Comparison of ENCODE assay signal across 9 cellular contexts in genomic region chr16:89094252-89094901, GRCh38. TPM values are rescaled to one million over a fixed set of nuclear protein-coding genes. Genes with fewer than 3 reads are reported as not detected.
DNase-seq lines count a peak whose midpoint lies in the region; ATAC-seq, FAIRE-seq and TF ChIP-seq lines count a peak whose summit lies in the region.
"Had no signal": no experiment of that assay in that cellular context is flagged by ENCODE, and none has a peak within 500 bp of the region (broad histone marks: within the 10 kb centered on the region; RNA-seq: fewer than 3 reads in every experiment).

No MANE protein-coding gene starts in this region.

- H3K4me2 ChIP-seq in keratinocyte (ENCODE audit: control insufficient read depth, extremely low read depth, insufficient read depth, low read depth, low read length): peak overlapping the region; percentile 75

- intact Hi-C loops in stomach (cut with DNase I; ENCODE audit: low total_unique reads): no loop called here

- H4K20me1 ChIP-seq in keratinocyte (ENCODE audit: control insufficient read depth, extremely low read depth, insufficient read depth, low read length): no peaks in the 10 kb centered on the region

- no peak for ATAC-seq in GM18502 (IDR thresholded peaks at IDR 0.05; ENCODE audit: poor library complexity, unreplicated experiment)
- no peak for ATAC-seq in HG03354 (IDR thresholded peaks at IDR 0.05; ENCODE audit: poor library complexity, severe bottlenecking, unreplicated experiment)

- H3K9me1 ChIP-seq in keratinocyte (ENCODE audit: control insufficient read depth, extremely low read depth, insufficient read depth, low read length): no peaks in the 10 kb centered on the region

- H3K4me1 ChIP-seq in keratinocyte (ENCODE audit: control insufficient read depth, extremely low read depth, insufficient read depth, low read length): peaks cover 8% of the 10 kb centered on the region
- peaks cover 40 to 79% (median 72%) of the 10 kb centered on the region in 4 donors for H3K4me1 ChIP-seq in stomach

- H3K79me2 ChIP-seq in keratinocyte (ENCODE audit: control insufficient read depth, insufficient read depth, low read length): peaks cover 50% of the 10 kb centered on the region

- whole genome bisulfite sequencing in stomach, 5 donors: 10 to 13% (median 11%) methylated on average over 20 to 21 of the region's 21 CpGs

- no peaks in the 10 kb centered on the region for H3K36me3 ChIP-seq in keratinocyte (ENCODE audit: control insufficient read depth in 2 of 2, extremely low read depth in 1 of 2, insufficient read depth in 2 of 2, low read length in 2 of 2)
- H3K36me3 ChIP-seq in stomach: peaks cover 0 to 10% (median 7%) of the 10 kb centered on the region in 4 donors

- TF ChIP-seq POLR2A in stomach (IDR thresholded peaks at IDR 0.05): no peak

- peak overlapping the region; percentile 63 for H2AFZ ChIP-seq in keratinocyte (ENCODE audit: control insufficient read depth, low read length)

- H3K27me3 ChIP-seq in keratinocyte (ENCODE audit: control insufficient read depth, extremely low read depth, insufficient read depth, low read length): peaks cover 13% of the 10 kb centered on the region
- H3K27me3 ChIP-seq in stomach: peaks cover 0 to 23% (median 2%) of the 10 kb centered on the region in 3 donors

- no peak for TF ChIP-seq CTCF in keratinocyte (optimal IDR thresholded peaks at IDR 0.05 in 1 of 3, IDR thresholded peaks at IDR 0.05 in 1 of 3, conservative IDR thresholded peaks at IDR 0.05 in 1 of 3; ENCODE audit: extremely low read depth in 1 of 3, insufficient read depth in 2 of 3, low read length in 3 of 3)
- TF ChIP-seq CTCF in stomach (IDR thresholded peaks at IDR 0.05): no peak

- DNase-seq in ELR (ENCODE audit: low read depth) (peak; percentile 69), LoVo (ENCODE audit: low spot score) (peak; percentile 47), amniotic epithelial cell (ENCODE audit: low read depth) (peak; percentile 9), keratinocyte (ENCODE audit: low read depth, low spot score) (peak; percentile 13), stomach (no peak), G401 (ENCODE audit: low spot score) (no peak)

- H3K4me3 ChIP-seq in keratinocyte (ENCODE audit: control insufficient read depth in 2 of 3, extremely low read depth in 1 of 3, insufficient read depth in 2 of 3, low read depth in 1 of 3, low read length in 3 of 3) (peak overlapping the region; percentile 57 to 91 (median 85)), stomach (peak overlapping the region; percentile 81 to 97 (median 86))

- no peak for TF ChIP-seq EP300 in stomach (IDR thresholded peaks at IDR 0.05)

- H3K9me3 ChIP-seq in keratinocyte (ENCODE audit: control insufficient read depth, low read depth, low read length): no peaks in the 10 kb centered on the region
- no peaks in the 10 kb centered on the region for H3K9me3 ChIP-seq in stomach

- no peak for FAIRE-seq in keratinocyte (lab: Jason Lieb, UNC)
- FAIRE-seq: TTC549 had no signal

- H3K9ac ChIP-seq in keratinocyte (ENCODE audit: control insufficient read depth, extremely low read depth, insufficient read depth, low read length): peak overlapping the region; percentile 84

- in situ Hi-C loops in G401 (cut with HindIII; ENCODE audit: low sequenced_read_pairs): no loop called here

- H3K27ac ChIP-seq in keratinocyte (ENCODE audit: control insufficient read depth, insufficient read depth, low read length): peak overlapping the region; percentile 62
- H3K27ac ChIP-seq in stomach: peak overlapping the region; percentile 38 to 89 (median 77)

- dilution Hi-C loops in keratinocyte (cut with MboI; ENCODE audit: extremely low pct_ligation_motif_present, low sequenced_read_pairs): no loop called here

RNA-seq across cellular contexts. Expression of gene ACSF3, which starts 0.7 kb away (rescaled TPM):
- polyA plus RNA-seq in keratinocyte (9.8 to 13.4 TPM (median 11.2 TPM) in 3 replicates), stomach (10 to 100 TPM; 29.4 to 33.2 (median 31.9) TPM)
- 3.0 TPM for polyA plus RNA-seq in keratinocyte (2011; ENCODE audit: low read depth)
- polyA plus RNA-seq in keratinocyte (2011; cell fraction: cytosol; rRNA removed): 6.5 and 10.8 TPM in 2 replicates
- polyA plus RNA-seq in keratinocyte (2011; cell fraction: nucleus; rRNA removed): 20.8 and 21.9 TPM in 2 replicates
- 12.0 and 13.1 TPM in 2 replicates for polyA plus RNA-seq in keratinocyte (2012; ENCODE audit: low replicate concordance)
- polyA minus RNA-seq in keratinocyte: 11.6 to 24.3 TPM (median 15.6 TPM) in 3 replicates
- polyA minus RNA-seq in keratinocyte (2011; cell fraction: cytosol; rRNA and poly(A)+ RNA removed): 16.3 TPM
- 13.4 and 18.7 TPM in 2 replicates for polyA minus RNA-seq in keratinocyte (2011; cell fraction: nucleus; rRNA and poly(A)+ RNA removed)
- total RNA-seq in stomach: 100 to 1,000 TPM in 1 of 5 donors, 10 to 100 TPM in 4; 16.9 to 265 (median 27.7) TPM
- 38.0 and 38.7 TPM in 2 replicates for total RNA-seq in G401 (2014; rRNA removed; shearing (Covaris generic))

Comparison
In these comparisons a context has a peak if more than half of its experiments do, and no peak if none do; other contexts are left out.
1. DNase-seq: peak in ELR (single experiment), LoVo (single experiment), amniotic epithelial cell (single experiment) and keratinocyte (single experiment); none in stomach (single experiment) and G401 (single experiment).